Comparison of ENCODE assay signal across 9 cellular contexts in the genomic region with DNA sequence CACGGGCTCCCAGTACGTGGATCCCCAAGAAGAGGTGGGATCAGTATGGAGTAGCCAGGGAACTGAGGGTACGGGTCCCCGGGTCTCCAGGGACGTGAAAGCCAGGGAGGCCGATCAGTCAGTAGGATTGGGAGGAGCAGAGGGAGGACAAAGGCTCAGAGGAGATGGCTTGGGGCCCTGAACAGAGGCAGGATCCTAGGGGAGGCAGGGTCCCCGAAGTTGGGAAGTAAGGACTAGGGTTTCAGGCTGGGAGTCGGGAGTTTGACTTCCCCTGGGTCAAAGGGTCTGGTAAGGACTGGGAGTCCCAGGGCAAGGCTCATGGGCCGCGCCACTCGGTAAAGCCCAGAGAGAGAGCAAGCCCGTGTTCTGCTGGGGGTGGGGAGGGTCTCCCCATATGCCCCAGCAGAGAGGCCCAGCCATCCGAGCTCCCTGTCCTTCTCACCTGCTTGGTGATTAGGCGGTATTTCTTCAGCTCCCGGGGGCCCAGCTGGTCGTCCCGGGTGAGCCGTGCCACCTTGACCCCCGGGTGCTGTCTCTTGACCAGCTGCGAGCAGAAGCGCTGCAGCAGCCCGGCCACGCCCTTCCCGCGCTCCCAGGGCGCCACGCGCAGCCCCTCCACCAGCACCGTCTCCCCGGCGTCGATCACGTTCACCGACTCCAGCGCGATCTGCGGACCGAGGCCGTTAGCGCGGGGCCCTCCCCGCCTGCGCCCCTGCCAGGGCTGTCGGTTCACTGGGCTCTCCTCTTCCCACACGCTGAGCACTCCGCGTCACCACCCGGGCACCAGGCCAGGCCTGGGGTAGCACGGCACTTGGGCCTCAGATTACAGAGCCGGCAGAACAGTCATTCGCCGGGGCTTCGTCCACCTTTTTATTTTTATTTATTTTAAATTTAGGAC. TPM values are rescaled to one million over a fixed set of nuclear protein-coding genes. Genes with fewer than 3 reads are reported as not detected.
DNase-seq lines count a peak whose midpoint lies in the region; ATAC-seq, FAIRE-seq and TF ChIP-seq lines count a peak whose summit lies in the region.
"Had no signal": no experiment of that assay in that cellular context is flagged by ENCODE, and none has a peak within 500 bp of the region (broad histone marks: within the 10 kb centered on the region; RNA-seq: fewer than 3 reads in every experiment).

No MANE protein-coding gene starts in this region.

- FAIRE-seq in frontal cortex (lab: Jason Lieb, UNC) = no peak

- no peaks in the 10 kb centered on the region for H3K9me3 ChIP-seq in adrenal gland (replicated peaks in 1 of 3)
- no peaks in the 10 kb centered on the region for H3K9me3 ChIP-seq in iPS-20b (ENCODE audit: insufficient read depth, low read depth, low read length)

- peaks cover 95% of the 10 kb centered on the region for H3K27me3 Mint-ChIP-seq in type B pancreatic cell

- no peaks in the 10 kb centered on the region for H3K36me3 ChIP-seq in adrenal gland (replicated peaks in 1 of 2)
- no peaks in the 10 kb centered on the region for H3K36me3 ChIP-seq in iPS-20b (ENCODE audit: insufficient read depth, low read depth, low read length)

- peaks cover 18% of the 10 kb centered on the region for H3K4me1 Mint-ChIP-seq in type B pancreatic cell (ENCODE audit: unreplicated experiment)

- no peak for ATAC-seq in HG03135 (IDR thresholded peaks at IDR 0.05; ENCODE audit: unreplicated experiment)

- H3K4me1 ChIP-seq in adrenal gland (replicated peaks in 1 of 2) (peaks cover 12 to 22% of the 10 kb centered on the region in 2 donors), iPS-20b (ENCODE audit: insufficient read depth, low read length) (peaks cover 23% of the 10 kb centered on the region)

- DNase-seq in DMS 273 treated with DMSO at 0.1 percent for 48 hours (lab: John Stamatoyannopoulos, UW) (peak; percentile 65), NCI-H1092 treated with DMSO at 0.1 percent for 48 hours (lab: John Stamatoyannopoulos, UW) (peak; percentile 92), adrenal gland (peak; percentile 79 to 91 (median 87)), type B pancreatic cell (ENCODE audit: extremely low spot score, unreplicated experiment) (no peak), cerebellum (ENCODE audit: low spot score) (no peak), frontal cortex (ENCODE audit: low spot score in 2 of 2) (no peak)

- peak overlapping the region; percentile 54 for H3K4me3 Mint-ChIP-seq in type B pancreatic cell

- TF ChIP-seq CTCF in adrenal gland (IDR thresholded peaks at IDR 0.05) = no peak
- TF ChIP-seq CTCF in type B pancreatic cell (conservative IDR thresholded peaks at IDR 0.05) = no peak

- no peak overlapping the region for H3K27ac Mint-ChIP-seq in type B pancreatic cell

- H3K27ac ChIP-seq in adrenal gland (no peak overlapping the region), iPS-20b (ENCODE audit: low read length) (no peak overlapping the region)

- WGBS in adrenal gland, 4 donors = 2 to 4% (median 2%) methylated on average over 13 to 53 of the region's 53 CpGs

- H3K9ac ChIP-seq in iPS-20b (ENCODE audit: low read depth, low read length) = no peak overlapping the region

- no peak overlapping the region for H3K4me3 ChIP-seq in adrenal gland
- H3K4me3 ChIP-seq in iPS-20b (ENCODE audit: low read length) = peak overlapping the region; percentile 55; the same call in 1 of the 2 replicates

- no peak for TF ChIP-seq POLR2A in adrenal gland (IDR thresholded peaks at IDR 0.05)

- intact Hi-C loops in adrenal gland (cut with DNase I) = no loop called here

- H3K9me3 Mint-ChIP-seq in type B pancreatic cell = no peaks in the 10 kb centered on the region

- H3K27me3 ChIP-seq in adrenal gland (peaks cover 92% of the 10 kb centered on the region), iPS-20b (ENCODE audit: insufficient read depth, low read length) (peaks cover 100% of the 10 kb centered on the region)

- H3K36me3 Mint-ChIP-seq in type B pancreatic cell = no peaks in the 10 kb centered on the region

RNA-seq across cellular contexts. Expression of a gene that starts 7.0 kb away (rescaled TPM):
- total RNA-seq in adrenal gland = under 1 TPM in 1 of 8 donors, not detected in 7; 0.14 TPM
- not detected for polyA plus RNA-seq in adrenal gland
- not detected in 2 replicates for total RNA-seq in type B pancreatic cell (ENCODE audit: low replicate concordance)
- total RNA-seq in cerebellum = 2.1 TPM
- 0.82 TPM for total RNA-seq in frontal cortex
- total RNA-seq: mononuclear cell had no signal

RNA-seq across cellular contexts. Expression of a gene that starts 7.7 kb away (rescaled TPM):
- 10 to 100 TPM in 2 of 8 donors, 1 to 10 TPM in 2, under 1 TPM in 1, not detected in 3; 0.97 to 14.3 (median 2.0) TPM for total RNA-seq in adrenal gland
- 10 to 100 TPM in 1 of 3 donors, 1 to 10 TPM in 2; 1.9 to 12.8 (median 4.6) TPM for polyA plus RNA-seq in adrenal gland
- total RNA-seq in type B pancreatic cell (ENCODE audit: low replicate concordance) = 4.2 and 4.4 TPM in 2 replicates
- 21.2 TPM for total RNA-seq in cerebellum
- 7.7 TPM for total RNA-seq in frontal cortex
- total RNA-seq: mononuclear cell had no signal

RNA-seq across cellular contexts. Expression of a gene that starts 18.8 kb away (rescaled TPM):
- total RNA-seq in adrenal gland (10 to 100 TPM; 26.9 to 66.1 (median 43.6) TPM), type B pancreatic cell (ENCODE audit: low replicate concordance) (59.8 and 98.8 TPM in 2 replicates), cerebellum (61.0 TPM), frontal cortex (139 TPM)
- 10 to 100 TPM; 20.4 to 35.4 (median 30.0) TPM for polyA plus RNA-seq in adrenal gland

RNA-seq across cellular contexts. Expression of a gene that starts 27.7 kb away (rescaled TPM):
- not detected for total RNA-seq in adrenal gland
- not detected for polyA plus RNA-seq in adrenal gland
- total RNA-seq in type B pancreatic cell (ENCODE audit: low replicate concordance) = 0.94 and 1.1 TPM in 2 replicates
- total RNA-seq in cerebellum = not detected
- total RNA-seq in frontal cortex = not detected
- total RNA-seq: mononuclear cell had no signal

RNA-seq across cellular contexts. Expression of a gene that starts 44.3 kb away (rescaled TPM):
- 10 to 100 TPM; 29.1 to 62.2 (median 51.4) TPM for total RNA-seq in adrenal gland
- 10 to 100 TPM; 35.4 to 59.8 (median 54.4) TPM for polyA plus RNA-seq in adrenal gland
- 37.5 and 65.7 TPM in 2 replicates for total RNA-seq in type B pancreatic cell (ENCODE audit: low replicate concordance)
- total RNA-seq in cerebellum = 13.4 TPM
- 8.2 TPM for total RNA-seq in frontal cortex

Comparison
In these comparisons a context has a peak if more than half of its experiments do, and no peak if none do; other contexts are left out.
1. DNase-seq: peak in DMS 273 treated with DMSO at 0.1 percent for 48 hours (single experiment), NCI-H1092 treated with DMSO at 0.1 percent for 48 hours (single experiment) and adrenal gland (7 of 7); none in type B pancreatic cell (single experiment), cerebellum (single experiment) and frontal cortex (0 of 2).